6 cellular contexts compared by ENCODE assay signal in the genomic region with DNA sequence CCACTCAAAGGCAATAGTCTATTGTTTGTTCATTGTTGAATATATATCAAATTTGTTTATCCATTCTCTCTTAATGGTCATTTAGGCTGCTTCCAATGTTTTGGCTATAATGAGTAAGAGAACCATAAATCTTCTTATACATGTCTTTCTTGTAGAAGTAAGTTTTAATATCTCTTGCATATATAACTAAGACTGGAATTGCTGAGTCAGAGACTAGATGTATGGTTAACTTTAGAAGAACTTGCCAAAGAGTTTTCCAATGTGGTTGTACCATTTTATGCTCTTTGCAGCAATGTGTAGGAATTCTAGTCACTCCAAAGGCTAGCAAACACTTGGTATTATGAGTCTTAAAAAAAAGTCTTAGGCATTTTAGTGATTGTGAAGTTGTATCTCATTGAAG.
"Had no signal": no experiment of that assay in that cellular context is flagged by ENCODE, and none has a peak within 500 bp of the region (broad histone marks: within the 10 kb centered on the region; RNA-seq: fewer than 3 reads in every experiment).

No MANE protein-coding gene starts in this region.

- H3K4me2 ChIP-seq: KMS-11 had no signal

- FAIRE-seq: HTR-8/SVneo had no signal

- H3K9ac ChIP-seq: KMS-11 had no signal

- H3K27ac ChIP-seq: HL-60, KMS-11 had no signal

- DNase-seq: IMR-90, KBM-7, KG1 had no signal
